Comparison of ENCODE assay signal across 1 cellular context in genomic region chr7:74430409-74430808, GRCh38. TPM values are rescaled to one million over a fixed set of nuclear protein-coding genes. Genes with fewer than 3 reads are reported as not detected.
"Had no signal": no experiment of that assay in that cellular context is flagged by ENCODE, and none has a peak within 500 bp of the region (broad histone marks: within the 10 kb centered on the region; RNA-seq: fewer than 3 reads in every experiment).

No MANE protein-coding gene starts in this region.

RNA-seq across cellular contexts. Expression of gene GTF2IRD1, which starts 23.3 kb away (rescaled TPM):
- total RNA-seq: natural killer cell treated with Interleukin-12 subunit alpha and Interleukin-12 subunit beta and Interleukin-15 and Interleukin-18, amount 100 ng/mL, for 72 hours had no signal
